26 cellular contexts compared by ENCODE assay signal in genomic region chr2:233934524-233934923, GRCh38. TPM values are rescaled to one million over a fixed set of nuclear protein-coding genes. Genes with fewer than 3 reads are reported as not detected.
"Had no signal": no experiment of that assay in that cellular context is flagged by ENCODE, and none has a peak within 500 bp of the region (broad histone marks: within the 10 kb centered on the region; RNA-seq: fewer than 3 reads in every experiment).

No MANE protein-coding gene starts in this region.

- H3K27ac Mint-ChIP-seq: activated CD4-positive, alpha-beta memory T cell treated with anti-CD3 and anti-CD28 coated beads, Interleukin-2, amount 10 ng/mL, durations not matched to agents 7 days and 5 days; activated CD4-positive, alpha-beta T cell treated with anti-CD3 and anti-CD28 coated beads for 36 hours; activated naive CD4-positive, alpha-beta T cell treated with anti-CD3 and anti-CD28 coated beads, Interleukin-2, amount 10 ng/mL, durations not matched to agents 7 days and 5 days; activated naive CD8-positive, alpha-beta T cell treated with anti-CD3 and anti-CD28 coated beads, Interleukin-2, amount 10 ng/mL, durations not matched to agents 7 days and 5 days; activated T-cell treated with anti-CD3 and anti-CD28 coated beads, Interleukin-2, amount 50 U/mL, for 72 hours; activated T-helper 2 cell treated with anti-CD3 and anti-CD28 coated beads, Interferon-gamma antibody, Interleukin-2, Interleukin-4, amounts not matched to agents 10 μg/mL and 5 μg/mL and 100 μg/mL, durations not matched to agents 14 hours and 24 hours and 36 hours had no signal

- DNase-seq: activated CD4-positive, alpha-beta memory T cell treated with anti-CD3 and anti-CD28 coated beads, Interleukin-2, amount 10 ng/mL, durations not matched to agents 7 days and 5 days; activated CD4-positive, alpha-beta T cell treated with anti-CD3 and anti-CD28 coated beads for 36 hours; activated CD4-positive, alpha-beta T cell treated with anti-CD3 and anti-CD28 coated beads, Interleukin-2, amount 50 U/mL, for 1 hour; activated CD8-positive, alpha-beta memory T cell treated with anti-CD3 and anti-CD28 coated beads, Interleukin-2, amount 50 U/mL, for 4 hours; activated gamma-delta T cell treated with Interleukin-2 at 50 U/mL for 16 hours; activated naive CD4-positive, alpha-beta T cell treated with anti-CD3 and anti-CD28 coated beads, Interleukin-2, amount 10 ng/mL, durations not matched to agents 7 days and 5 days; activated naive CD8-positive, alpha-beta T cell treated with anti-CD3 and anti-CD28 coated beads, Interleukin-2, amount 10 ng/mL, durations not matched to agents 7 days and 5 days; activated T-cell treated with anti-CD3 and anti-CD28 coated beads, Interleukin-2, amount 50 U/mL, for 72 hours; aorta; caudate nucleus; colonic mucosa; dermis blood vessel endothelial cell; NCI-H1105 treated with DMSO at 0.1 percent for 48 hours; NCI-H146; NCI-H187 treated with DMSO at 0.1 percent for 48 hours; NCI-H2081 treated with DMSO at 0.1 percent for 48 hours; NCI-H2171 treated with DMSO at 0.1 percent for 48 hours; NCI-H510A treated with DMSO at 0.1 percent for 48 hours; NCI-H69; PC-3; SIG-M5; T-helper 1 cell; WERI-Rb-1 had no signal

- ATAC-seq: activated CD4-positive, alpha-beta T cell treated with anti-CD3 and anti-CD28 coated beads for 36 hours; activated T-cell treated with anti-CD3 and anti-CD28 coated beads, Interleukin-2, amount 50 U/mL, for 72 hours; PC-3 had no signal

- H3K4me3 ChIP-seq: breast epithelium, colonic mucosa had no signal

- H3K27me3 ChIP-seq: colonic mucosa had no signal

- H3K36me3 ChIP-seq: breast epithelium, colonic mucosa, WERI-Rb-1 had no signal

- H3K36me3 Mint-ChIP-seq: activated naive CD4-positive, alpha-beta T cell treated with anti-CD3 and anti-CD28 coated beads, Interleukin-2, amount 10 ng/mL, durations not matched to agents 7 days and 5 days; activated naive CD8-positive, alpha-beta T cell treated with anti-CD3 and anti-CD28 coated beads, Interleukin-2, amount 10 ng/mL, durations not matched to agents 7 days and 5 days had no signal

- H3K9me3 Mint-ChIP-seq: activated CD4-positive, alpha-beta memory T cell treated with anti-CD3 and anti-CD28 coated beads, Interleukin-2, amount 10 ng/mL, durations not matched to agents 7 days and 5 days; activated naive CD4-positive, alpha-beta T cell treated with anti-CD3 and anti-CD28 coated beads, Interleukin-2, amount 10 ng/mL, durations not matched to agents 7 days and 5 days; activated naive CD8-positive, alpha-beta T cell treated with anti-CD3 and anti-CD28 coated beads, Interleukin-2, amount 10 ng/mL, durations not matched to agents 7 days and 5 days; activated T-cell treated with anti-CD3 and anti-CD28 coated beads, Interleukin-2, amount 50 U/mL, for 72 hours; activated T-helper 2 cell treated with anti-CD3 and anti-CD28 coated beads, Interferon-gamma antibody, Interleukin-2, Interleukin-4, amounts not matched to agents 10 μg/mL and 5 μg/mL and 100 μg/mL, durations not matched to agents 14 hours and 24 hours and 36 hours had no signal

- H3K9me3 ChIP-seq: breast epithelium, colonic mucosa had no signal

- H3K4me1 ChIP-seq: breast epithelium, colonic mucosa had no signal

- H3K27ac ChIP-seq: breast epithelium, colonic mucosa, WERI-Rb-1 had no signal

RNA-seq across cellular contexts. Expression of gene TRPM8, which starts 17.4 kb away (rescaled TPM):
- total RNA-seq: activated CD4-positive, alpha-beta memory T cell treated with anti-CD3 and anti-CD28 coated beads, Interleukin-2, amount 10 ng/mL, durations not matched to agents 7 days and 5 days; activated CD4-positive, alpha-beta T cell treated with anti-CD3 and anti-CD28 coated beads for 36 hours; activated naive CD8-positive, alpha-beta T cell treated with anti-CD3 and anti-CD28 coated beads, Interleukin-2, amount 10 ng/mL, durations not matched to agents 7 days and 5 days; activated T-cell treated with anti-CD3 and anti-CD28 coated beads, Interleukin-2, amount 50 U/mL, for 72 hours; activated T-helper 2 cell treated with anti-CD3 and anti-CD28 coated beads, Interferon-gamma antibody, Interleukin-2, Interleukin-4, amounts not matched to agents 10 μg/mL and 5 μg/mL and 100 μg/mL, durations not matched to agents 14 hours and 24 hours and 36 hours; aorta; breast epithelium; colonic mucosa; dermis blood vessel endothelial cell; PC-3; T-helper 2 cell treated with Interferon-gamma antibody and Interleukin-4, amounts not matched to agents 100 ng/mL and 5 ng/mL, for 36 hours had no signal
